Comparison of ENCODE assay signal across 16 cellular contexts in the genomic region with DNA sequence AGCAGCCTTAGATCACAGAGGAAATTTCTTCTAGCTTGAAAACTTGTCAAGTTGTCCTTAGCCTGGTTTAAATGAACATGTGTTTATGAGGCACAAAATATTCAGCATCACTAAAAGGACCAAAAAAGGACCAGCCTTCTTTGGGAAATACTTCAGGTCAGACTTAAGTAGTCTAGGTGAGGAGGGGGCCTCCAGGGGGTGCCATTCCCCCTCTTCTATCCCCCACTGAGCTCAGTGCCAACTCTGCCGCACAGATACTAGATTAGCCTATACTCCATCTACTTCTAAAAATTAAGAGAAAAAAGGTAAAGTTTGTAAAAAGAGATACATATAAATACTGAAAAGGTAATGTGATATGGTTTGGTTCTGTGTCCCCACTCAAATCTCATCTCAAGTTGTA. TPM values are rescaled to one million over a fixed set of nuclear protein-coding genes. Genes with fewer than 3 reads are reported as not detected.
DNase-seq lines count a peak whose midpoint lies in the region; ATAC-seq and TF ChIP-seq lines count a peak whose summit lies in the region.
"Had no signal": no experiment of that assay in that cellular context is flagged by ENCODE, and none has a peak within 500 bp of the region (broad histone marks: within the 10 kb centered on the region; RNA-seq: fewer than 3 reads in every experiment).

No MANE protein-coding gene starts in this region.

- H3K36me3 ChIP-seq in RWPE2 (ENCODE audit: low read depth), result peaks cover 27% of the 10 kb centered on the region
- H3K36me3 ChIP-seq in esophagus muscularis mucosa, result peaks cover 0 to 8% (median 3%) of the 10 kb centered on the region in 4 donors
- H3K36me3 ChIP-seq: BE2C had no signal

- ATAC-seq in RWPE2 (ENCODE audit: low read depth) (no peak), HG02759 (IDR thresholded peaks at IDR 0.05; ENCODE audit: unreplicated experiment) (no peak), GM19397 (IDR thresholded peaks at IDR 0.05; ENCODE audit: unreplicated experiment) (no peak)

- no peak overlapping the region for H2BK20ac ChIP-seq in H9 (ENCODE audit: low read depth, low read length, poor library complexity, severe bottlenecking)

- peaks cover 3% of the 10 kb centered on the region for H3K79me1 ChIP-seq in H9 (ENCODE audit: insufficient read depth, low read depth, low read length, poor library complexity, severe bottlenecking)

- TF ChIP-seq POLR2A in esophagus muscularis mucosa (IDR thresholded peaks at IDR 0.05; ENCODE audit: low read depth), result no peak

- no peak overlapping the region for H2BK5ac ChIP-seq in H9 (ENCODE audit: insufficient read length, low read length)

- H3K23ac ChIP-seq in H9 (ENCODE audit: insufficient read length, low read depth, low read length), result no peak overlapping the region

- no peak for DNase-seq in H9
- no peak for DNase-seq in RWPE2 (ENCODE audit: low spot score)
- DNase-seq in esophagus muscularis mucosa (ENCODE audit: extremely low spot score), result peak; percentile 57
- peak; percentile 8 for DNase-seq in type B pancreatic cell (ENCODE audit: extremely low spot score, unreplicated experiment)
- no peak for DNase-seq in NOMO-1 treated with dmso at 0.1 percent for 144 hours (lab: John Stamatoyannopoulos, UW; ENCODE audit: unreplicated experiment)
- DNase-seq: BE2C; Calu3; CD4-positive, alpha-beta T cell; DMS53; GM23248; NCI-H1092 treated with DMSO at 0.1 percent for 48 hours; NCI-H187; NCI-H69 had no signal

- H4K91ac ChIP-seq in H9 (ENCODE audit: insufficient read length, low read depth, low read length), result no peak overlapping the region

- H3T11ph ChIP-seq in H9 (ENCODE audit: low read length), result no peak overlapping the region

- H3K4me1 Mint-ChIP-seq in H9 (peaks cover 4% of the 10 kb centered on the region in 2 experiments), type B pancreatic cell (ENCODE audit: unreplicated experiment) (peaks cover 2% of the 10 kb centered on the region)

- H3K4me1 ChIP-seq in H9 (ENCODE audit: insufficient read depth, low read length) (no peaks in the 10 kb centered on the region), RWPE2 (ENCODE audit: insufficient read depth, poor library complexity, severe bottlenecking) (peaks cover 14% of the 10 kb centered on the region), esophagus muscularis mucosa (peaks cover 0 to 3% (median under 1%) of the 10 kb centered on the region in 4 donors)

- H3K27ac ChIP-seq in H9 (ENCODE audit: insufficient read length, low read depth, low read length), result no peak overlapping the region
- peak overlapping the region; percentile 36 for H3K27ac ChIP-seq in RWPE2 (ENCODE audit: poor library complexity, severe bottlenecking)
- no peak overlapping the region for H3K27ac ChIP-seq in esophagus muscularis mucosa (replicated peaks in 1 of 4)
- H3K27ac ChIP-seq: GM23248, KMS-11 had no signal

- no peak overlapping the region for H3K4me2 ChIP-seq in H9 (ENCODE audit: insufficient read depth, insufficient read length, low read length)
- H3K4me2 ChIP-seq: KMS-11 had no signal

- H3K4me3 ChIP-seq in RWPE2 (ENCODE audit: severe bottlenecking), result no peak overlapping the region
- no peak overlapping the region for H3K4me3 ChIP-seq in esophagus muscularis mucosa
- H3K4me3 ChIP-seq: GM23248 had no signal

- no peak overlapping the region for H2BK120ac ChIP-seq in H9 (ENCODE audit: low read depth, low read length, poor library complexity, severe bottlenecking)

- H3K14ac ChIP-seq in H9 (ENCODE audit: insufficient read depth, low read length), result no peak overlapping the region

- no CpG with 5 or more reads among the region's 1 CpG for WGBS in H9 (ENCODE audit: extremely low coverage, insufficient read length, low lambda C conversion rate)
- WGBS in esophagus muscularis mucosa, result 100% methylated on average over 1 of the region's 1 CpG

- H2BK15ac ChIP-seq in H9 (ENCODE audit: low read depth, low read length), result no peak overlapping the region

- TF ChIP-seq CTCF in H9 (conservative IDR thresholded peaks at IDR 0.05), result peak; percentile 52; the same call in 2 of the 3 replicates
- no peak for TF ChIP-seq CTCF in RWPE2 (IDR thresholded peaks at IDR 0.05; ENCODE audit: poor library complexity, severe bottlenecking)
- TF ChIP-seq CTCF in esophagus muscularis mucosa (IDR thresholded peaks at IDR 0.05), result no peak
- TF ChIP-seq CTCF in type B pancreatic cell (conservative IDR thresholded peaks at IDR 0.05), result no peak

- H3K9me3 Mint-ChIP-seq in H9, result peaks cover 14 to 15% of the 10 kb centered on the region in 2 experiments; a peak in 4 of 5 replicates
- peaks cover 10% of the 10 kb centered on the region for H3K9me3 Mint-ChIP-seq in type B pancreatic cell

- H3K9ac ChIP-seq in H9 (ENCODE audit: extremely low read depth, insufficient read length, low read length), result no peak overlapping the region
- H3K9ac ChIP-seq: GM23248, KMS-11 had no signal

- intact Hi-C loops in esophagus muscularis mucosa (cut with DNase I), result no loop called here

- peaks cover 14 to 33% (median 18%) of the 10 kb centered on the region in 3 experiments for H3K36me3 Mint-ChIP-seq in H9 (ENCODE audit: insufficient read depth in 1 of 3, low read depth in 3 of 3)
- peaks cover 21% of the 10 kb centered on the region for H3K36me3 Mint-ChIP-seq in type B pancreatic cell

- H3K9me3 ChIP-seq in H9 (ENCODE audit: control insufficient read depth, low read depth, low read length) (no peaks in the 10 kb centered on the region), RWPE2 (ENCODE audit: severe bottlenecking) (peaks cover 14% of the 10 kb centered on the region), esophagus muscularis mucosa (peaks cover 0 to 14% (median 10%) of the 10 kb centered on the region in 4 donors)
- H3K9me3 ChIP-seq: BE2C had no signal

- no peaks in the 10 kb centered on the region for H3K79me2 ChIP-seq in H9 (ENCODE audit: insufficient read depth, low read length)

- H3K27ac Mint-ChIP-seq in H9 (no peak overlapping the region), type B pancreatic cell (no peak overlapping the region)
- H3K27ac Mint-ChIP-seq: CD4-positive, alpha-beta T cell had no signal

- no peaks in the 10 kb centered on the region for H3K27me3 Mint-ChIP-seq in H9 (ENCODE audit: low read depth)
- H3K27me3 Mint-ChIP-seq in type B pancreatic cell, result no peaks in the 10 kb centered on the region
- H3K27me3 Mint-ChIP-seq: CD4-positive, alpha-beta T cell had no signal

- no peaks in the 10 kb centered on the region for H4K20me1 ChIP-seq in H9 (ENCODE audit: control insufficient read depth, insufficient read depth, insufficient read length)

- H3K23me2 ChIP-seq in H9 (ENCODE audit: insufficient read length, low read depth, low read length, poor library complexity, severe bottlenecking), result no peaks in the 10 kb centered on the region

- TF ChIP-seq EP300 in esophagus muscularis mucosa (IDR thresholded peaks at IDR 0.05), result no peak

- no peak overlapping the region for H4K5ac ChIP-seq in H9 (ENCODE audit: insufficient read length, low read depth, low read length)

- H3K4me3 Mint-ChIP-seq in H9, result no peak overlapping the region
- no peak overlapping the region for H3K4me3 Mint-ChIP-seq in type B pancreatic cell
- H3K4me3 Mint-ChIP-seq: CD4-positive, alpha-beta T cell had no signal

- H3K56ac ChIP-seq in H9 (ENCODE audit: insufficient read length, low read depth, low read length), result no peak overlapping the region

- H4K8ac ChIP-seq in H9 (replicated peaks; ENCODE audit: insufficient read length, low read depth, low read length), result no peak overlapping the region

- H3K18ac ChIP-seq in H9 (ENCODE audit: insufficient read length, low read depth, low read length), result no peak overlapping the region

- no peak overlapping the region for H2BK12ac ChIP-seq in H9 (ENCODE audit: insufficient read length, low read depth, low read length)

- no peak overlapping the region for H3K4ac ChIP-seq in H9 (ENCODE audit: low read depth, low read length)

- H2AK5ac ChIP-seq in H9 (ENCODE audit: insufficient read length, low read length), result no peak overlapping the region

- no peak overlapping the region for H2AFZ ChIP-seq in H9 (ENCODE audit: low read length)
- H2AFZ ChIP-seq: GM23248 had no signal

- H3K27me3 ChIP-seq in H9 (ENCODE audit: insufficient read depth, low read length) (no peaks in the 10 kb centered on the region), RWPE2 (ENCODE audit: insufficient read depth, poor library complexity, severe bottlenecking) (no peaks in the 10 kb centered on the region), esophagus muscularis mucosa (no peaks in the 10 kb centered on the region)
- H3K27me3 ChIP-seq: BE2C had no signal

RNA-seq across cellular contexts. Expression of a gene that starts 20.6 kb away (rescaled TPM):
- 11.1 and 11.7 TPM in 2 replicates for total RNA-seq in H9 (2021)
- total RNA-seq in esophagus muscularis mucosa, result 1 to 10 TPM; 4.8 to 8.9 (median 6.0) TPM
- total RNA-seq in type B pancreatic cell (ENCODE audit: low replicate concordance), result 2.4 and 11.6 TPM in 2 replicates

Comparison
In these comparisons a context has a peak if more than half of its experiments do, and no peak if none do; other contexts are left out.
1. DNase-seq: peak in esophagus muscularis mucosa (single experiment) and type B pancreatic cell (single experiment); none in H9 (single experiment), RWPE2 (single experiment) and NOMO-1 treated with dmso at 0.1 percent for 144 hours (single experiment).